Comparison of ENCODE assay signal across 1 cellular context in the genomic region with DNA sequence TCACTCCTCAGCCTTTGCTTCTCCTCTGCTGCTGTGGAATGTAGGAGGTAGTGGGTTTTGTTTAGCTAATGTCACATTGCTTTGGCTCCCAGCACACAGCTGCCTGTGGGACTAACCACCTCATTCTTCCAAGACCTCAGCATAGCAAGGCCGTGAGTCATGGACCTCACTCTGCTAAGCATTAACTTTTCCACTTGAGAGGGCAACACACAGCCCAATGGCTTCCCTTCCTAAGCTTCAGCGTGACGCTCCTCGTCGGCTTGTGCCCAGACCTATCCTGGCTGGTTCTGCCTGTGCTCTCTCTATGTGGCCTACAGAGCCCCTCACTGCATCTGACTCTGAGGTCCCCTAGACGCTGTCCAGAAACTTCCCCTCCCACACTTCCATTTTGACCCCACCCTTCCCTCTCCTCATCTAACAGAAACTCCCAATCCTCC.
TF ChIP-seq lines count a peak whose summit lies in the region.

No MANE protein-coding gene starts in this region.

TF ChIP-seq in IMR-90, 13 proteins besides CTCF, POLR2A, EP300 and RAD21:
- no peak for TF ChIP-seq MAFK (IDR thresholded peaks at IDR 0.05; ENCODE audit: low read depth, low read length)
- peak; percentile 50; the same call in 1 of the 2 replicates for TF ChIP-seq MXI1 (IDR thresholded peaks at IDR 0.05; ENCODE audit: borderline replicate concordance, low read depth, low read length)
- no peak; the same call in 1 of the 2 replicates for TF ChIP-seq SMC3 (IDR thresholded peaks at IDR 0.05; ENCODE audit: low read depth, low read length)
- peak; percentile 22; the same call in 1 of the 2 replicates for TF ChIP-seq NFE2L2 (IDR thresholded peaks at IDR 0.05; ENCODE audit: low read depth, low read length)
- peak; percentile 96 for TF ChIP-seq FOS (IDR thresholded peaks at IDR 0.05; ENCODE audit: low read depth, low read length)
- peak; percentile 36; the same call in 1 of the 2 replicates for TF ChIP-seq MAZ (IDR thresholded peaks at IDR 0.05; ENCODE audit: borderline replicate concordance, low read depth, low read length)
- peak; percentile 69 for TF ChIP-seq BHLHE40 (IDR thresholded peaks at IDR 0.05; ENCODE audit: low read depth, low read length)
- peak; percentile 38 for TF ChIP-seq RCOR1 (IDR thresholded peaks at IDR 0.05; ENCODE audit: insufficient replicate concordance, low read length)
TF ChIP-seq in IMR-90: peak in this region for 6.
